2 cellular contexts compared by ENCODE assay signal in genomic region chr2:27042159-27042661, GRCh38.
TF ChIP-seq lines count a peak whose summit lies in the region.

No MANE protein-coding gene starts in this region.

TF ChIP-seq in GM12891, 5 proteins besides CTCF, POLR2A, EP300 and RAD21:
- no peak for TF ChIP-seq TAF1 (IDR thresholded peaks at IDR 0.05; ENCODE audit: low read depth, low read length)
- peak; percentile 16; the same call in 1 of the 2 replicates for TF ChIP-seq POLR2AphosphoS5 (IDR thresholded peaks at IDR 0.05; ENCODE audit: low read depth, low read length)
- peak; percentile 94 for TF ChIP-seq SPI1 (IDR thresholded peaks at IDR 0.05; ENCODE audit: low read depth, low read length)

TF ChIP-seq in GM12878, 131 proteins besides CTCF, POLR2A, EP300 and RAD21:
- TF ChIP-seq NR2F1 (conservative IDR thresholded peaks at IDR 0.05): no peak
- TF ChIP-seq CREB1 (IDR thresholded peaks at IDR 0.05; ENCODE audit: low read depth): peak; percentile 46; the same call in 1 of the 2 replicates
- peak; percentile 93 for TF ChIP-seq SPI1 (IDR thresholded peaks at IDR 0.05; ENCODE audit: borderline replicate concordance, insufficient read depth, low read depth, low read length)
- TF ChIP-seq BHLHE40 (IDR thresholded peaks at IDR 0.05; ENCODE audit: borderline replicate concordance in 1 of 2, low read depth in 2 of 2, low read length in 1 of 2): peak; percentile 8 to 29; a peak in 2 of 4 replicates
- peak; percentile 85; the same call in 1 of the 2 replicates for TF ChIP-seq RELB (IDR thresholded peaks at IDR 0.05; ENCODE audit: low read depth)
- TF ChIP-seq BCL11A (IDR thresholded peaks at IDR 0.05; ENCODE audit: low read depth, low read length): no peak
- TF ChIP-seq IKZF1 (conservative IDR thresholded peaks at IDR 0.05): peak; percentile 58
- TF ChIP-seq MTA2 (IDR thresholded peaks at IDR 0.05; ENCODE audit: low read depth): peak; percentile 48; the same call in 1 of the 2 replicates
- peak; percentile 41; the same call in 1 of the 2 replicates for TF ChIP-seq CREM (IDR thresholded peaks at IDR 0.05; ENCODE audit: low read depth)
- peak; percentile 13 for TF ChIP-seq E2F8 (IDR thresholded peaks at IDR 0.05; ENCODE audit: low read depth, partially characterized antibody)
- 0 out of 2 replicates have a peak, but pooled peaks have one; percentile 27 for TF ChIP-seq GATAD2B (conservative IDR thresholded peaks at IDR 0.05; ENCODE audit: low read depth)
- TF ChIP-seq MEF2A (IDR thresholded peaks at IDR 0.05; ENCODE audit: insufficient read depth, low read depth, low read length): 0 out of 2 replicates have a peak, but pooled peaks have one; percentile 29
- no peak for TF ChIP-seq ZSCAN29 (IDR thresholded peaks at IDR 0.05)
- TF ChIP-seq JUNB (IDR thresholded peaks at IDR 0.05): no peak
- peak; percentile 64; the same call in 1 of the 2 replicates for TF ChIP-seq NBN (IDR thresholded peaks at IDR 0.05)
- no peak for TF ChIP-seq ZBTB33 (IDR thresholded peaks at IDR 0.05)
- peak; percentile 54 to 72; a peak in 2 of 4 replicates for TF ChIP-seq IKZF2 (IDR thresholded peaks at IDR 0.05)
- TF ChIP-seq SMARCA5 (IDR thresholded peaks at IDR 0.05): peak; percentile 17; the same call in 1 of the 2 replicates
- TF ChIP-seq PML (IDR thresholded peaks at IDR 0.05; ENCODE audit: low read length): 0 out of 2 replicates have a peak, but pooled peaks have one; percentile 33
- TF ChIP-seq POLR2AphosphoS5 (IDR thresholded peaks at IDR 0.05; ENCODE audit: low read length): peak; percentile 53; the same call in 1 of the 2 replicates
- peak; percentile 4; the same call in 1 of the 2 replicates for TF ChIP-seq BACH1 (IDR thresholded peaks at IDR 0.05; ENCODE audit: borderline replicate concordance)
- TF ChIP-seq MLLT1 (IDR thresholded peaks at IDR 0.05): 0 out of 2 replicates have a peak, but pooled peaks have one; percentile 50
- peak; percentile 25; the same call in 1 of the 2 replicates for TF ChIP-seq DPF2 (IDR thresholded peaks at IDR 0.05)
- TF ChIP-seq PKNOX1 (IDR thresholded peaks at IDR 0.05): peak; percentile 42; the same call in 1 of the 2 replicates
- no peak for TF ChIP-seq ZNF622 (IDR thresholded peaks at IDR 0.05)
- no peak for TF ChIP-seq NR2C2 (IDR thresholded peaks at IDR 0.05; ENCODE audit: borderline replicate concordance, control insufficient read depth, insufficient read length, low read depth)
- peak; percentile 50; the same call in 1 of the 2 replicates for TF ChIP-seq ZBED1 (IDR thresholded peaks at IDR 0.05; ENCODE audit: borderline replicate concordance)
- no peak for TF ChIP-seq CUX1 (IDR thresholded peaks at IDR 0.05; ENCODE audit: insufficient replicate concordance, low read depth, low read length)
- peak; percentile 84 for TF ChIP-seq ATF7 (IDR thresholded peaks at IDR 0.05; ENCODE audit: low read depth)
- TF ChIP-seq ZNF687 (IDR thresholded peaks at IDR 0.05): peak; percentile 11; the same call in 1 of the 2 replicates
- TF ChIP-seq MEF2B (IDR thresholded peaks at IDR 0.05; ENCODE audit: partially characterized antibody, poor library complexity, severe bottlenecking): peak; percentile 61
- TF ChIP-seq CHD4 (IDR thresholded peaks at IDR 0.05): no peak
- TF ChIP-seq EGR1 (IDR thresholded peaks at IDR 0.05; ENCODE audit: borderline replicate concordance in 1 of 2, low read depth in 2 of 2, low read length in 2 of 2): 0 out of 3 replicates have a peak, but pooled peaks of 1 of the 2 experiments have one; percentile 16
